ENCODE assay signal across 15 cellular contexts in genomic region chr11:76614471-76615183, GRCh38. TPM values are rescaled to one million over a fixed set of nuclear protein-coding genes. Genes with fewer than 3 reads are reported as not detected.
DNase-seq lines count a peak whose midpoint lies in the region; ATAC-seq and TF ChIP-seq lines count a peak whose summit lies in the region.
"Had no signal": no experiment of that assay in that cellular context is flagged by ENCODE, and none has a peak within 500 bp of the region (broad histone marks: within the 10 kb centered on the region; RNA-seq: fewer than 3 reads in every experiment).

No MANE protein-coding gene starts in this region.

- peaks cover 4% of the 10 kb centered on the region for H3K9me3 Mint-ChIP-seq in stimulated activated memory B cell treated with anti-CD40 and anti-IgM and Interleukin-4, amounts not matched to agents 10 μg/mL and 1 μg/mL and 100 μg/mL, for 72 hours

- no peaks in the 10 kb centered on the region for H3K36me3 Mint-ChIP-seq in stimulated activated memory B cell treated with anti-CD40 and anti-IgM and Interleukin-4, amounts not matched to agents 10 μg/mL and 1 μg/mL and 100 μg/mL, for 72 hours
- H3K36me3 Mint-ChIP-seq: brain, neural progenitor cell had no signal

- peaks cover 7% of the 10 kb centered on the region for H3K4me1 Mint-ChIP-seq in stimulated activated memory B cell treated with anti-CD40 and anti-IgM and Interleukin-4, amounts not matched to agents 10 μg/mL and 1 μg/mL and 100 μg/mL, for 72 hours

- 73 to 80% methylated on average over 12 of the region's 12 CpGs for WGBS in esophagus, 2 donors
- WGBS in lung, 2 donors: 70 to 85% methylated on average over 12 of the region's 12 CpGs

- TF ChIP-seq CTCF in VCaP (conservative IDR thresholded peaks at IDR 0.05) (no peak), lung (IDR thresholded peaks at IDR 0.05; ENCODE audit: control extremely low read depth, extremely low read depth) (no peak), thoracic aorta (IDR thresholded peaks at IDR 0.05) (no peak)

- H3K27me3 Mint-ChIP-seq in stimulated activated memory B cell treated with anti-CD40 and anti-IgM and Interleukin-4, amounts not matched to agents 10 μg/mL and 1 μg/mL and 100 μg/mL, for 72 hours: peaks cover 32% of the 10 kb centered on the region
- H3K27me3 Mint-ChIP-seq: brain had no signal

- POLR2A ChIA-PET in HEK293T (lab: Yijun Ruan, JAX): no interaction called here

- H3K4me3 ChIP-seq in esophagus (ENCODE audit: low read depth in 1 of 2, low read length in 2 of 2) (no peak overlapping the region), lung (no peak overlapping the region), thoracic aorta (no peak overlapping the region)
- H3K4me3 ChIP-seq: neural progenitor cell had no signal

- H3K27me3 ChIP-seq in esophagus (ENCODE audit: control insufficient read depth in 1 of 2, insufficient read depth in 2 of 2, low read length in 2 of 2) (no peaks in the 10 kb centered on the region), lung (ENCODE audit: control insufficient read depth, insufficient read depth) (no peaks in the 10 kb centered on the region), thoracic aorta (replicated peaks; ENCODE audit: insufficient read depth) (no peaks in the 10 kb centered on the region)
- H3K27me3 ChIP-seq: neural progenitor cell had no signal

- H3K9me3 ChIP-seq in esophagus (ENCODE audit: control insufficient read depth in 2 of 2, insufficient read depth in 1 of 2, low read depth in 1 of 2, low read length in 1 of 2) (no peaks in the 10 kb centered on the region), lung (ENCODE audit: control insufficient read depth in 2 of 2, insufficient read depth in 1 of 2, low read length in 1 of 2) (no peaks in the 10 kb centered on the region), thoracic aorta (peaks cover 5% of the 10 kb centered on the region)

- ATAC-seq in lung (ENCODE audit: insufficient read depth, low FRiP score) (no peak), thoracic aorta (ENCODE audit: insufficient number of reproducible peaks, low FRiP score, low read depth) (peak; percentile 72)
- no peak for ATAC-seq in stimulated activated memory B cell treated with anti-CD40 and anti-IgM and Interleukin-4, amounts not matched to agents 10 μg/mL and 1 μg/mL and 100 μg/mL, for 72 hours

- H3K27ac ChIP-seq in VCaP: peak overlapping the region; percentile 43; the same call in 1 of the 2 replicates
- H3K27ac ChIP-seq in esophagus (ENCODE audit: low read depth in 2 of 2, low read length in 1 of 2): peak overlapping the region; percentile 26 to 35
- H3K27ac ChIP-seq in lung (ENCODE audit: low read depth in 1 of 2, low read length in 1 of 2): peak overlapping the region; percentile 64 to 81
- H3K27ac ChIP-seq in thoracic aorta: peak overlapping the region; percentile 90 to 97
- H3K27ac ChIP-seq: neural progenitor cell had no signal

- CTCF ChIA-PET in HEK293T (lab: Yijun Ruan, JAX): no interaction called here

- H3K36me3 ChIP-seq in esophagus (ENCODE audit: control insufficient read depth in 2 of 2, insufficient read depth in 2 of 2, low read length in 1 of 2): no peaks in the 10 kb centered on the region
- no peaks in the 10 kb centered on the region for H3K36me3 ChIP-seq in lung (ENCODE audit: control insufficient read depth in 2 of 2, insufficient read depth in 2 of 2, low read length in 2 of 2)
- H3K36me3 ChIP-seq in thoracic aorta: no peaks in the 10 kb centered on the region
- H3K36me3 ChIP-seq: neural progenitor cell had no signal

- H3K4me3 Mint-ChIP-seq in stimulated activated memory B cell treated with anti-CD40 and anti-IgM and Interleukin-4, amounts not matched to agents 10 μg/mL and 1 μg/mL and 100 μg/mL, for 72 hours: no peak overlapping the region
- H3K4me3 Mint-ChIP-seq: activated B cell treated with CpG ODN at 0.5 μM for 24 hours; activated T-cell treated with anti-CD3 and anti-CD28 coated beads, Interleukin-2, amount 50 U/mL, for 24 hours; brain; neural progenitor cell had no signal

- DNase-seq in lung (ENCODE audit: low spot score) (no peak), thoracic aorta (ENCODE audit: low spot score) (peak; percentile 93), NCI-H2107 (lab: John Stamatoyannopoulos, UW) (no peak), HEK293T (ENCODE audit: extremely low spot score) (no peak)
- no peak for DNase-seq in activated CD4-positive, alpha-beta T cell treated with anti-CD3 and anti-CD28 coated beads, Interleukin-2, amount 50 U/mL, for 4 hours
- DNase-seq: Caco-2, NCI-H146, NCI-H82 had no signal

- H3K4me1 ChIP-seq in esophagus (ENCODE audit: control insufficient read depth in 2 of 2, insufficient read depth in 2 of 2, low read length in 1 of 2): peaks cover 5 to 6% of the 10 kb centered on the region in 2 donors
- H3K4me1 ChIP-seq in lung (ENCODE audit: control insufficient read depth in 2 of 2, insufficient read depth in 2 of 2, low read length in 2 of 2): peaks cover 0 to 8% of the 10 kb centered on the region in 2 donors
- H3K4me1 ChIP-seq in thoracic aorta (ENCODE audit: control insufficient read depth in 1 of 2, low read depth in 2 of 2): peaks cover 36 to 72% of the 10 kb centered on the region in 2 donors
- H3K4me1 ChIP-seq: Caco-2 had no signal

- H3K27ac Mint-ChIP-seq in stimulated activated memory B cell treated with anti-CD40 and anti-IgM and Interleukin-4, amounts not matched to agents 10 μg/mL and 1 μg/mL and 100 μg/mL, for 72 hours: no peak overlapping the region
- H3K27ac Mint-ChIP-seq: activated B cell treated with CpG ODN at 0.5 μM for 24 hours; activated T-cell treated with anti-CD3 and anti-CD28 coated beads, Interleukin-2, amount 50 U/mL, for 24 hours had no signal

TF ChIP-seq in HEK293T, 16 proteins besides CTCF, POLR2A, EP300 and RAD21:
- TF ChIP-seq PKNOX1 (IDR thresholded peaks at IDR 0.05) (no peak), L3MBTL2 (conservative IDR thresholded peaks at IDR 0.05) (no peak), ARNT (IDR thresholded peaks at IDR 0.05) (no peak), FOXK2 (IDR thresholded peaks at IDR 0.05) (no peak)

RNA-seq across cellular contexts. Expression of gene LRRC32, which starts 55.9 kb away (rescaled TPM):
- polyA plus RNA-seq in esophagus (1 to 10 TPM; 8.1 to 8.5 TPM), lung (100 to 1,000 TPM; 100 to 159 TPM)
- total RNA-seq in lung (10 to 100 TPM; 38.3 to 69.9 TPM), thoracic aorta (100 to 1,000 TPM; 133 to 214 TPM)

Comparison
In these comparisons a context has a peak if more than half of its experiments do, and no peak if none do; other contexts are left out.
1. H3K27ac ChIP-seq: peak in every context shown above with its lines; median percentile 94 in thoracic aorta; 72 in lung; 43 in VCaP; 30 in esophagus.